ENCODE assay signal across 15 cellular contexts in genomic region chr16:65909310-65910050, GRCh38.
A peak's percentile ranks its signal among the peaks of the same experiment; 100 is the strongest.
DNase-seq lines count a peak whose midpoint lies in the region; ATAC-seq, FAIRE-seq and TF ChIP-seq lines count a peak whose summit lies in the region.
"Had no signal": no experiment of that assay in that cellular context is flagged by ENCODE, and none has a peak within 500 bp of the region (broad histone marks: within the 10 kb centered on the region; RNA-seq: fewer than 3 reads in every experiment).

No MANE protein-coding gene starts in this region.

- no peak overlapping the region for H3K4me3 Mint-ChIP-seq in T-helper 17 cell
- H3K4me3 Mint-ChIP-seq in stimulated activated effector memory CD8-positive, alpha-beta T cell treated with anti-CD3 and anti-CD28 coated beads, Interleukin-12 subunit alpha, Interleukin-12 subunit beta, amount 100 ng/mL, for 72 hours: no peak overlapping the region
- H3K4me3 Mint-ChIP-seq: dendritic cell treated with granulocyte-macrophage colony-stimulating factor and Interleukin-4, amounts not matched to agents 40 ng/mL and 50 ng/mL, for 4 days had no signal

- H3K4me2 ChIP-seq in Karpas-422 (ENCODE audit: low read depth, low read length, poor library complexity, severe bottlenecking): no peak overlapping the region
- no peak overlapping the region for H3K4me2 ChIP-seq in HepG2 (ENCODE audit: low read depth, low read length)

- no peak overlapping the region for H3K4me3 ChIP-seq in Karpas-422 (ENCODE audit: low read length)
- no peak overlapping the region for H3K4me3 ChIP-seq in HepG2 (replicated peaks in 1 of 3; ENCODE audit: insufficient read depth in 1 of 3, low read depth in 2 of 3, low read length in 3 of 3)
- H3K4me3 ChIP-seq: upper lobe of right lung had no signal

- in situ Hi-C loops in HepG2 (cut with HindIII; ENCODE audit: extremely low pct_ligation_motif_present, low pct_unique_long_range_greater_than_20kb): no loop called here

- TF ChIP-seq RAD21 in HepG2 (CRISPR knock-in tag; IDR thresholded peaks at IDR 0.05): no peak

- no peaks in the 10 kb centered on the region for H3K36me3 Mint-ChIP-seq in T-helper 17 cell (ENCODE audit: low read depth)
- H3K36me3 Mint-ChIP-seq in stimulated activated effector memory CD8-positive, alpha-beta T cell treated with anti-CD3 and anti-CD28 coated beads, Interleukin-12 subunit alpha, Interleukin-12 subunit beta, amount 100 ng/mL, for 72 hours: no peaks in the 10 kb centered on the region

- 14% methylated on average over 6 of the region's 7 CpGs for WGBS in HepG2 (ENCODE audit: low lambda C conversion rate)

- peaks cover 9% of the 10 kb centered on the region for H3K9me3 Mint-ChIP-seq in stimulated activated effector memory CD8-positive, alpha-beta T cell treated with anti-CD3 and anti-CD28 coated beads, Interleukin-12 subunit alpha, Interleukin-12 subunit beta, amount 100 ng/mL, for 72 hours
- H3K9me3 Mint-ChIP-seq: dendritic cell treated with granulocyte-macrophage colony-stimulating factor and Interleukin-4, amounts not matched to agents 40 ng/mL and 50 ng/mL, for 4 days had no signal

- CTCF ChIA-PET in HepG2 (lab: Yijun Ruan, JAX; ENCODE audit: low intra/inter-chr PET ratio, low total read pairs): no interaction called here

- H3K4me1 ChIP-seq in Karpas-422 (ENCODE audit: low read length) (no peaks in the 10 kb centered on the region; the same call in 1 of the 2 replicates), HepG2 (ENCODE audit: insufficient read depth, low read length) (no peaks in the 10 kb centered on the region)
- H3K4me1 ChIP-seq: upper lobe of right lung had no signal

- H3K9me3 ChIP-seq in Karpas-422 (ENCODE audit: low read length) (no peaks in the 10 kb centered on the region), HepG2 (ENCODE audit: low read length) (no peaks in the 10 kb centered on the region), T-helper 17 cell (ENCODE audit: control insufficient read depth, low read length, poor library complexity, severe bottlenecking) (no peaks in the 10 kb centered on the region)
- H3K9me3 ChIP-seq: upper lobe of right lung had no signal

- no peaks in the 10 kb centered on the region for H3K36me3 ChIP-seq in Karpas-422 (ENCODE audit: insufficient read depth, low read length)
- no peaks in the 10 kb centered on the region for H3K36me3 ChIP-seq in HepG2 (replicated peaks in 1 of 2; ENCODE audit: control insufficient read depth in 1 of 2, insufficient read depth in 2 of 2, low read length in 2 of 2)
- H3K36me3 ChIP-seq: upper lobe of right lung had no signal

- no peak overlapping the region for H3K27ac ChIP-seq in Karpas-422 (ENCODE audit: low read length)
- no peak overlapping the region for H3K27ac ChIP-seq in HepG2 (ENCODE audit: extremely low read length, insufficient read depth, low read length)
- H3K27ac ChIP-seq: C4-2B, upper lobe of right lung had no signal

- no peaks in the 10 kb centered on the region for H3K4me1 Mint-ChIP-seq in T-helper 17 cell
- H3K4me1 Mint-ChIP-seq in stimulated activated effector memory CD8-positive, alpha-beta T cell treated with anti-CD3 and anti-CD28 coated beads, Interleukin-12 subunit alpha, Interleukin-12 subunit beta, amount 100 ng/mL, for 72 hours: no peaks in the 10 kb centered on the region

- TF ChIP-seq EP300 in HepG2 (IDR thresholded peaks at IDR 0.05; ENCODE audit: low read depth in 2 of 2, low read length in 2 of 2) (no peak), HepG2 (CRISPR knock-in tag; IDR thresholded peaks at IDR 0.05; ENCODE audit: borderline replicate concordance) (no peak)

- H3K9ac ChIP-seq in Karpas-422 (ENCODE audit: low read length): no peak overlapping the region
- H3K9ac ChIP-seq in HepG2 (ENCODE audit: insufficient read depth, low read depth, low read length): no peak overlapping the region

- POLR2A ChIA-PET in HepG2 (lab: Yijun Ruan, JAX): no interaction called here

- no peak overlapping the region for H2AFZ ChIP-seq in Karpas-422 (ENCODE audit: low read length)
- H2AFZ ChIP-seq in HepG2 (ENCODE audit: low read length): no peak overlapping the region

- H3K79me2 ChIP-seq in Karpas-422 (ENCODE audit: low read length) (no peaks in the 10 kb centered on the region), HepG2 (ENCODE audit: insufficient read depth, low read length) (no peaks in the 10 kb centered on the region)

- DNase-seq in EH (ENCODE audit: low read depth) (peak; percentile 11), Karpas-422 (peak; percentile 46), SHP77 treated with DMSO at 0.1 percent for 48 hours (lab: John Stamatoyannopoulos, UW) (peak; percentile 8), HepG2 (ENCODE audit: low spot score) (peak; percentile 38), T-helper 17 cell (no peak)
- no peak for DNase-seq in stimulated activated CD4-positive, alpha-beta T cell treated with anti-CD3 and anti-CD28 coated beads, Interleukin-12 subunit alpha, Interleukin-12 subunit beta, amount 100 ng/mL, for 4 hours
- DNase-seq in stimulated activated effector memory CD8-positive, alpha-beta T cell treated with anti-CD3 and anti-CD28 coated beads, Interleukin-12 subunit alpha, Interleukin-12 subunit beta, amount 100 ng/mL, for 72 hours (ENCODE audit: low spot score in 2 of 2): no peak
- DNase-seq: activated CD4-positive, alpha-beta T cell treated with anti-CD3 and anti-CD28 coated beads, Interleukin-2, amount 50 U/mL, for 4 hours; NCI-H526; Right ventricle myocardium superior; stimulated activated CD4-positive, alpha-beta T cell treated with anti-CD3 and anti-CD28 coated beads, Interleukin-2, amount 100 ng/mL, for 24 hours; upper lobe of right lung had no signal

- H4K20me1 ChIP-seq in Karpas-422 (ENCODE audit: insufficient read depth, low read depth, low read length): no peaks in the 10 kb centered on the region
- no peaks in the 10 kb centered on the region for H4K20me1 ChIP-seq in HepG2 (ENCODE audit: insufficient read depth, low read length)

- no TSS peak for BruUV-seq in HepG2 (replicated peaks; lab: Mats Ljungman, UMichigan)

- H3K27me3 Mint-ChIP-seq in T-helper 17 cell: no peaks in the 10 kb centered on the region
- H3K27me3 Mint-ChIP-seq: dendritic cell treated with granulocyte-macrophage colony-stimulating factor and Interleukin-4, amounts not matched to agents 40 ng/mL and 50 ng/mL, for 4 days had no signal

- TF ChIP-seq CTCF in HepG2 (CRISPR knock-in tag; IDR thresholded peaks at IDR 0.05): no peak

- H3K9me2 ChIP-seq in Karpas-422 (replicated peaks; ENCODE audit: insufficient read depth, low read length): no peaks in the 10 kb centered on the region

- TF ChIP-seq POLR2A in HepG2 (IDR thresholded peaks at IDR 0.05; ENCODE audit: insufficient read depth in 1 of 2, low read depth in 2 of 2, low read length in 2 of 2): no peak

- no peaks in the 10 kb centered on the region for H3K27me3 ChIP-seq in Karpas-422 (ENCODE audit: low read length)
- 0 out of 5 replicates have a peak, but pooled peaks cover 0 to 5% of the 10 kb centered on the region in 2 experiments for H3K27me3 ChIP-seq in HepG2 (ENCODE audit: control insufficient read depth in 1 of 2, insufficient read depth in 2 of 2, low read length in 2 of 2)
- H3K27me3 ChIP-seq: upper lobe of right lung had no signal

- intact Hi-C loops in HepG2 (cut with micrococcal nuclease; ENCODE audit: unreplicated experiment): no loop called here

- FAIRE-seq in HepG2 (lab: Jason Lieb, UNC): no peak

- H3K27ac Mint-ChIP-seq in T-helper 17 cell: no peak overlapping the region
- H3K27ac Mint-ChIP-seq in stimulated activated effector memory CD8-positive, alpha-beta T cell treated with anti-CD3 and anti-CD28 coated beads, Interleukin-12 subunit alpha, Interleukin-12 subunit beta, amount 100 ng/mL, for 72 hours: no peak overlapping the region
- H3K27ac Mint-ChIP-seq: dendritic cell treated with granulocyte-macrophage colony-stimulating factor and Interleukin-4, amounts not matched to agents 40 ng/mL and 50 ng/mL, for 4 days had no signal

- ATAC-seq in HepG2 (peak; percentile 40; the same call in 2 of the 3 replicates), T-helper 17 cell (no peak)
- no peak for ATAC-seq in stimulated activated effector memory CD8-positive, alpha-beta T cell treated with anti-CD3 and anti-CD28 coated beads, Interleukin-12 subunit alpha, Interleukin-12 subunit beta, amount 100 ng/mL, for 72 hours
- ATAC-seq: HCT116, upper lobe of right lung had no signal

TF ChIP-seq in HepG2, 621 proteins besides CTCF, POLR2A, EP300 and RAD21 (continues in another document):
- TF ChIP-seq ZNF274 (CRISPR knock-in tag; IDR thresholded peaks at IDR 0.05): no peak
- no peak for TF ChIP-seq GLI4 (CRISPR knock-in tag; IDR thresholded peaks at IDR 0.05; ENCODE audit: borderline replicate concordance)
- no peak for TF ChIP-seq ZNF335 (CRISPR knock-in tag; IDR thresholded peaks at IDR 0.05)
- TF ChIP-seq, protein P1, sequence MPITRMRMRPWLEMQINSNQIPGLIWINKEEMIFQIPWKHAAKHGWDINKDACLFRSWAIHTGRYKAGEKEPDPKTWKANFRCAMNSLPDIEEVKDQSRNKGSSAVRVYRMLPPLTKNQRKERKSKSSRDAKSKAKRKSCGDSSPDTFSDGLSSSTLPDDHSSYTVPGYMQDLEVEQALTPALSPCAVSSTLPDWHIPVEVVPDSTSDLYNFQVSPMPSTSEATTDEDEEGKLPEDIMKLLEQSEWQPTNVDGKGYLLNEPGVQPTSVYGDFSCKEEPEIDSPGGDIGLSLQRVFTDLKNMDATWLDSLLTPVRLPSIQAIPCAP (CRISPR knock-in tag; IDR thresholded peaks at IDR 0.05; ENCODE audit: low read depth): no peak
- TF ChIP-seq ZNF496 (CRISPR knock-in tag; IDR thresholded peaks at IDR 0.05; ENCODE audit: insufficient replicate concordance): no peak
- TF ChIP-seq USF2 (IDR thresholded peaks at IDR 0.05; ENCODE audit: low read depth, low read length): peak; percentile 74
- no peak; the same call in 1 of the 2 replicates for TF ChIP-seq USF2 (CRISPR knock-in tag; IDR thresholded peaks at IDR 0.05; ENCODE audit: borderline replicate concordance)
- no peak for TF ChIP-seq JUN (CRISPR knock-in tag; IDR thresholded peaks at IDR 0.05)

Comparison
In these comparisons a context has a peak if more than half of its experiments do, and no peak if none do; other contexts are left out.
1. DNase-seq: peak in EH (single experiment), Karpas-422 (single experiment), SHP77 treated with DMSO at 0.1 percent for 48 hours (single experiment) and HepG2 (single experiment); none in stimulated activated CD4-positive, alpha-beta T cell treated with anti-CD3 and anti-CD28 coated beads, Interleukin-12 subunit alpha, Interleukin-12 subunit beta, amount 100 ng/mL, for 4 hours (single experiment), T-helper 17 cell (0 of 3) and stimulated activated effector memory CD8-positive, alpha-beta T cell treated with anti-CD3 and anti-CD28 coated beads, Interleukin-12 subunit alpha, Interleukin-12 subunit beta, amount 100 ng/mL, for 72 hours (0 of 2).